Comparison of ENCODE assay signal across 10 cellular contexts in genomic region chr2:219418570-219419189, GRCh38. TPM values are rescaled to one million over a fixed set of nuclear protein-coding genes. Genes with fewer than 3 reads are reported as not detected.
DNase-seq lines count a peak whose midpoint lies in the region; ATAC-seq and TF ChIP-seq lines count a peak whose summit lies in the region.
"Had no signal": no experiment of that assay in that cellular context is flagged by ENCODE, and none has a peak within 500 bp of the region (broad histone marks: within the 10 kb centered on the region; RNA-seq: fewer than 3 reads in every experiment).

No MANE protein-coding gene starts in this region.

- intact Hi-C loops in heart left ventricle (cut with DNase I) (no loop called here), upper lobe of right lung (cut with DNase I) (no loop called here)

- peak overlapping the region; percentile 88 to 99 (median 96) for H3K27ac ChIP-seq in heart left ventricle
- H3K27ac ChIP-seq in upper lobe of right lung, result no peak overlapping the region

- H3K9me3 Mint-ChIP-seq in nephron progenitor cell, result no peaks in the 10 kb centered on the region

- H3K36me3 Mint-ChIP-seq in nephron progenitor cell (ENCODE audit: low read depth), result no peaks in the 10 kb centered on the region

- H3K4me1 Mint-ChIP-seq in nephron progenitor cell, result peaks cover 22% of the 10 kb centered on the region

- DNase-seq in astrocyte of the spinal cord (ENCODE audit: low read depth, low spot score) (no peak), heart left ventricle (no peak), nephron progenitor cell (peak; percentile 40), upper lobe of right lung (no peak), cerebellar cortex (ENCODE audit: low spot score) (no peak), NCI-H2029 (lab: John Stamatoyannopoulos, UW) (no peak), HT-29 (ENCODE audit: low spot score) (no peak)
- DNase-seq: activated CD4-positive, alpha-beta T cell treated with anti-CD3 and anti-CD28 coated beads for 1 hour; NCI-H1048 had no signal

- H3K4me1 ChIP-seq in heart left ventricle (peaks cover 0 to 38% (median 10%) of the 10 kb centered on the region in 12 donors), upper lobe of right lung (no peaks in the 10 kb centered on the region)

- in situ Hi-C loops in astrocyte of the spinal cord (cut with HindIII; ENCODE audit: low sequenced_read_pairs), result no loop called here

- no peak overlapping the region for H3K27ac Mint-ChIP-seq in nephron progenitor cell

- H3K27me3 ChIP-seq in heart left ventricle, result peaks cover 0 to 21% (median 15%) of the 10 kb centered on the region in 9 donors
- peaks cover 30% of the 10 kb centered on the region for H3K27me3 ChIP-seq in upper lobe of right lung

- peaks cover 0 to 34% (median 24%) of the 10 kb centered on the region in 9 donors for H3K36me3 ChIP-seq in heart left ventricle
- H3K36me3 ChIP-seq in upper lobe of right lung, result no peaks in the 10 kb centered on the region

- H3K9me3 ChIP-seq in heart left ventricle, result no peaks in the 10 kb centered on the region
- no peaks in the 10 kb centered on the region for H3K9me3 ChIP-seq in upper lobe of right lung

- peak in 2 of 4 donors; percentile 13 to 24 for ATAC-seq in heart left ventricle
- no peak for ATAC-seq in upper lobe of right lung

- H3K4me3 ChIP-seq in astrocyte of the spinal cord (ENCODE audit: low read depth, low read length), result no peak overlapping the region
- H3K4me3 ChIP-seq in heart left ventricle, result peak overlapping the region; percentile 49 to 80 (median 63)
- peak overlapping the region; percentile 19 for H3K4me3 ChIP-seq in upper lobe of right lung

- peak; percentile 6 for TF ChIP-seq CTCF in astrocyte of the spinal cord (IDR thresholded peaks at IDR 0.05; ENCODE audit: low read depth, low read length)
- no peak for TF ChIP-seq CTCF in heart left ventricle (IDR thresholded peaks at IDR 0.05)
- TF ChIP-seq CTCF in nephron progenitor cell (IDR thresholded peaks at IDR 0.05), result no peak
- TF ChIP-seq CTCF in upper lobe of right lung (IDR thresholded peaks at IDR 0.05), result no peak

- peak; percentile 25 to 52 for TF ChIP-seq POLR2A in heart left ventricle (IDR thresholded peaks at IDR 0.05)

- peak overlapping the region; percentile 20 for H3K4me3 Mint-ChIP-seq in nephron progenitor cell

- WGBS in heart left ventricle, 4 donors, result 6 to 16% (median 8%) methylated on average over 24 to 66 of the region's 66 CpGs

- peaks cover 29% of the 10 kb centered on the region for H3K27me3 Mint-ChIP-seq in nephron progenitor cell (ENCODE audit: low read depth, poor library complexity)

RNA-seq across cellular contexts. Expression of gene DES, which starts 0.5 kb away (rescaled TPM):
- total RNA-seq in heart left ventricle (over 10,000 TPM in 8 of 9 donors, 1,000 to 10,000 TPM in 1; 9,618 to 28,674 (median 17,979) TPM), upper lobe of right lung (59.4 TPM)
- over 10,000 TPM; 15,024 to 19,385 TPM for polyA plus RNA-seq in heart left ventricle
- total RNA-seq in HT-29 (2014; rRNA removed; shearing (Covaris generic)), result 0.63 TPM in 1 of 2 replicates, not detected in the other
- total RNA-seq: dermis microvascular lymphatic vessel endothelial cell had no signal

RNA-seq across cellular contexts. Expression of gene SPEG, which starts 16.0 kb away (rescaled TPM):
- 100 to 1,000 TPM in 6 of 9 donors, 10 to 100 TPM in 3; 93.6 to 150 (median 114) TPM for total RNA-seq in heart left ventricle
- polyA plus RNA-seq in heart left ventricle, result 10 to 100 TPM; 64.8 to 92.2 TPM
- total RNA-seq in upper lobe of right lung, result 5.6 TPM
- total RNA-seq in HT-29 (2014; rRNA removed; shearing (Covaris generic)), result 6.7 and 8.3 TPM in 2 replicates

RNA-seq across cellular contexts. Expression of gene DNPEP, which starts 31.0 kb away (rescaled TPM):
- 100 to 1,000 TPM in 1 of 9 donors, 10 to 100 TPM in 8; 61.8 to 101 (median 73.4) TPM for total RNA-seq in heart left ventricle
- polyA plus RNA-seq in heart left ventricle, result 10 to 100 TPM; 61.3 to 69.6 TPM
- 69.9 TPM for total RNA-seq in upper lobe of right lung
- total RNA-seq in HT-29 (2014; rRNA removed; shearing (Covaris generic)), result 155 and 158 TPM in 2 replicates

Comparison
In these comparisons a context has a peak if more than half of its experiments do, and no peak if none do; other contexts are left out.
1. RNA of gene DES, which starts 0.5 kb away (total RNA-seq): 9,618 to 28,674 TPM in heart left ventricle; 59.4 TPM in upper lobe of right lung (single experiment) and 0.63 TPM in HT-29; every median in the first group is over 100 times any median in the second.
2. RNA of gene SPEG, which starts 16.0 kb away (total RNA-seq): 93.6 to 150 TPM in heart left ventricle; 6.7 to 8.3 TPM in HT-29 and 5.6 TPM in upper lobe of right lung (single experiment); every median in the first group is over 10 times any median in the second.